34 cellular contexts compared by ENCODE assay signal in the genomic region with DNA sequence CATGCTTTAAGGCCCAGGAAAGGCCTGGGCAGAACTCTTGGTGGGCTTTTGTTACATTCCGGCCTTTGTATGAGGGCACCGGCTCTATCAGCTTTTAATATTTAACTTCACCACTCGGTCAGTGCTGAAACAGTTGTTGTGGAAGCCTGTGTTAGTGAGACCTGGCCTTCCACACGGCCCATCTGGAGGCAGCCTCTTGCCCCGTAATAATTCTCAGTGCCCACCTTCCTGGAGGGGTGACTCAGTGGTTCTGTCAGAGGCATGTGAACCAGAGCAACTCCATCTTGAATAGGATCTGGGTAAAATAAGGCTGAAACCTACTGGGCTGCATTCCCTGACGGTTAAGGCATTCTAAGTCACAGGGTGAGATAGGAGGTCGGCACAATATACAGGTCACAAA.
"Had no signal": no experiment of that assay in that cellular context is flagged by ENCODE, and none has a peak within 500 bp of the region (broad histone marks: within the 10 kb centered on the region; RNA-seq: fewer than 3 reads in every experiment).

No MANE protein-coding gene starts in this region.

- H3K9me3 Mint-ChIP-seq: activated CD4-positive, alpha-beta memory T cell treated with anti-CD3 and anti-CD28 coated beads for 36 hours; activated naive CD4-positive, alpha-beta T cell treated with anti-CD3 and anti-CD28 coated beads, Interleukin-2, amount 10 ng/mL, durations not matched to agents 7 days and 5 days; activated T-helper 1 cell treated with anti-CD3 and anti-CD28 coated beads, Interleukin-12 subunit alpha, Interleukin-12 subunit beta, Interleukin-2, Interleukin-4 antibody, amounts not matched to agents 30 ng/mL and 10 ng/mL and 1 ng/mL, durations not matched to agents 14 hours and 24 hours and 36 hours; T-helper 1 cell treated with Interleukin-12 subunit alpha and Interleukin-12 subunit beta and Interleukin-4 antibody, amounts not matched to agents 30 μg/mL and 1 μg/mL, for 36 hours; T-helper 2 cell treated with Interferon-gamma antibody and Interleukin-4, amounts not matched to agents 5 μg/mL and 100 μg/mL, for 36 hours; WTC11 had no signal

- H3K9me3 ChIP-seq: SJCRH30 had no signal

- H3K27ac Mint-ChIP-seq: activated CD4-positive, alpha-beta memory T cell treated with anti-CD3 and anti-CD28 coated beads for 36 hours; activated CD4-positive, alpha-beta T cell treated with anti-CD3 and anti-CD28 coated beads for 36 hours; activated naive CD4-positive, alpha-beta T cell treated with anti-CD3 and anti-CD28 coated beads, Interleukin-2, amount 10 ng/mL, durations not matched to agents 7 days and 5 days; activated naive CD8-positive, alpha-beta T cell; activated naive CD8-positive, alpha-beta T cell treated with anti-CD3 and anti-CD28 coated beads, Interleukin-2, amount 50 U/mL, for 24 hours; activated T-helper 1 cell treated with anti-CD3 and anti-CD28 coated beads, Interleukin-12 subunit alpha, Interleukin-12 subunit beta, Interleukin-2, Interleukin-4 antibody, amounts not matched to agents 30 ng/mL and 10 ng/mL and 1 ng/mL, durations not matched to agents 14 hours and 24 hours and 36 hours; T-helper 1 cell treated with Interleukin-12 subunit alpha and Interleukin-12 subunit beta and Interleukin-4 antibody, amounts not matched to agents 30 μg/mL and 1 μg/mL, for 36 hours; T-helper 2 cell treated with Interferon-gamma antibody and Interleukin-4, amounts not matched to agents 5 μg/mL and 100 μg/mL, for 36 hours; WTC11 had no signal

- H3K4me3 Mint-ChIP-seq: activated CD4-positive, alpha-beta memory T cell treated with anti-CD3 and anti-CD28 coated beads for 36 hours; activated CD4-positive, alpha-beta T cell treated with anti-CD3 and anti-CD28 coated beads for 36 hours; activated naive CD4-positive, alpha-beta T cell treated with anti-CD3 and anti-CD28 coated beads, Interleukin-2, amount 10 ng/mL, durations not matched to agents 7 days and 5 days; activated naive CD8-positive, alpha-beta T cell; activated naive CD8-positive, alpha-beta T cell treated with anti-CD3 and anti-CD28 coated beads, Interleukin-2, amount 50 U/mL, for 24 hours; activated T-cell treated with anti-CD3 and anti-CD28 coated beads, Interleukin-2, amount 50 U/mL, for 4 hours; activated T-helper 1 cell treated with anti-CD3 and anti-CD28 coated beads, Interleukin-12 subunit alpha, Interleukin-12 subunit beta, Interleukin-2, Interleukin-4 antibody, amounts not matched to agents 30 ng/mL and 10 ng/mL and 1 ng/mL, durations not matched to agents 14 hours and 24 hours and 36 hours; T-helper 1 cell treated with Interleukin-12 subunit alpha and Interleukin-12 subunit beta and Interleukin-4 antibody, amounts not matched to agents 30 μg/mL and 1 μg/mL, for 36 hours; T-helper 2 cell treated with Interferon-gamma antibody and Interleukin-4, amounts not matched to agents 5 μg/mL and 100 μg/mL, for 36 hours; WTC11 had no signal

- H3K4me1 Mint-ChIP-seq: activated CD4-positive, alpha-beta T cell treated with anti-CD3 and anti-CD28 coated beads for 36 hours; activated naive CD4-positive, alpha-beta T cell treated with anti-CD3 and anti-CD28 coated beads, Interleukin-2, amount 10 ng/mL, durations not matched to agents 7 days and 5 days; activated naive CD8-positive, alpha-beta T cell treated with anti-CD3 and anti-CD28 coated beads, Interleukin-2, amount 50 U/mL, for 24 hours had no signal

- H3K4me1 ChIP-seq: SJCRH30 had no signal

- H3K36me3 Mint-ChIP-seq: activated CD4-positive, alpha-beta memory T cell treated with anti-CD3 and anti-CD28 coated beads for 36 hours; activated naive CD4-positive, alpha-beta T cell treated with anti-CD3 and anti-CD28 coated beads, Interleukin-2, amount 10 ng/mL, durations not matched to agents 7 days and 5 days; activated naive CD8-positive, alpha-beta T cell; WTC11 had no signal

- H3K27ac ChIP-seq: brain microvascular endothelial cell, SJCRH30, SK-N-MC had no signal

- ATAC-seq: activated CD4-positive, alpha-beta T cell treated with anti-CD3 and anti-CD28 coated beads for 36 hours; activated CD4-positive, CD25-positive, alpha-beta regulatory T cell treated with anti-CD3 and anti-CD28 coated beads, Interleukin-2, amount 50 U/mL, for 24 hours; activated naive CD8-positive, alpha-beta T cell treated with anti-CD3 and anti-CD28 coated beads, Interleukin-2, amount 50 U/mL, for 24 hours; activated T-cell treated with anti-CD3 and anti-CD28 coated beads, Interleukin-2, amount 50 U/mL, for 4 hours; Panc1; WTC11 had no signal

- H3K4me3 ChIP-seq: SJCRH30, SK-N-MC had no signal

- H3K27me3 Mint-ChIP-seq: activated CD4-positive, alpha-beta memory T cell treated with anti-CD3 and anti-CD28 coated beads for 36 hours; activated CD4-positive, alpha-beta T cell treated with anti-CD3 and anti-CD28 coated beads for 36 hours; activated naive CD4-positive, alpha-beta T cell treated with anti-CD3 and anti-CD28 coated beads, Interleukin-2, amount 10 ng/mL, durations not matched to agents 7 days and 5 days; activated naive CD8-positive, alpha-beta T cell; activated naive CD8-positive, alpha-beta T cell treated with anti-CD3 and anti-CD28 coated beads, Interleukin-2, amount 50 U/mL, for 24 hours had no signal

- H3K27me3 ChIP-seq: brain microvascular endothelial cell, SJCRH30 had no signal

- H3K36me3 ChIP-seq: brain microvascular endothelial cell, SJCRH30 had no signal

- DNase-seq: activated CD4-positive, alpha-beta memory T cell treated with anti-CD3 and anti-CD28 coated beads for 36 hours; activated CD4-positive, alpha-beta T cell treated with anti-CD3 and anti-CD28 coated beads for 36 hours; activated CD4-positive, alpha-beta T cell treated with anti-CD3 and anti-CD28 coated beads, Interleukin-2, amount 50 U/mL, for 1 hour; activated CD8-positive, alpha-beta memory T cell treated with anti-CD3 and anti-CD28 coated beads, Interleukin-2, amount 50 U/mL, for 4 hours; activated effector memory CD4-positive, alpha-beta T cell treated with Interleukin-2 at 50 U/mL for 16 hours; activated naive CD4-positive, alpha-beta T cell treated with anti-CD3 and anti-CD28 coated beads, Interleukin-2, amount 10 ng/mL, durations not matched to agents 7 days and 5 days; activated naive CD8-positive, alpha-beta T cell treated with anti-CD3 and anti-CD28 coated beads, Interleukin-2, amount 50 U/mL, for 24 hours; activated T-cell treated with anti-CD3 and anti-CD28 coated beads for 4 hours; activated T-cell treated with anti-CD3 and anti-CD28 coated beads, Interleukin-2, amount 50 U/mL, for 4 hours; anterior cingulate cortex; brain microvascular endothelial cell; central memory CD4-positive, alpha-beta T cell; Karpas-422; KBM-7; NCI-H1105; NCI-H1417 treated with DMSO at 0.1 percent for 48 hours; NCI-H187 treated with DMSO at 0.1 percent for 48 hours; NCI-H2081; NCI-H2171 treated with DMSO at 0.1 percent for 48 hours; NCI-H2227 treated with DMSO at 0.1 percent for 48 hours; NCI-H446; NCI-H524; NCI-H69; SHP77; SJCRH30 had no signal

- FAIRE-seq: TTC549 had no signal
